In the genomic region with DNA sequence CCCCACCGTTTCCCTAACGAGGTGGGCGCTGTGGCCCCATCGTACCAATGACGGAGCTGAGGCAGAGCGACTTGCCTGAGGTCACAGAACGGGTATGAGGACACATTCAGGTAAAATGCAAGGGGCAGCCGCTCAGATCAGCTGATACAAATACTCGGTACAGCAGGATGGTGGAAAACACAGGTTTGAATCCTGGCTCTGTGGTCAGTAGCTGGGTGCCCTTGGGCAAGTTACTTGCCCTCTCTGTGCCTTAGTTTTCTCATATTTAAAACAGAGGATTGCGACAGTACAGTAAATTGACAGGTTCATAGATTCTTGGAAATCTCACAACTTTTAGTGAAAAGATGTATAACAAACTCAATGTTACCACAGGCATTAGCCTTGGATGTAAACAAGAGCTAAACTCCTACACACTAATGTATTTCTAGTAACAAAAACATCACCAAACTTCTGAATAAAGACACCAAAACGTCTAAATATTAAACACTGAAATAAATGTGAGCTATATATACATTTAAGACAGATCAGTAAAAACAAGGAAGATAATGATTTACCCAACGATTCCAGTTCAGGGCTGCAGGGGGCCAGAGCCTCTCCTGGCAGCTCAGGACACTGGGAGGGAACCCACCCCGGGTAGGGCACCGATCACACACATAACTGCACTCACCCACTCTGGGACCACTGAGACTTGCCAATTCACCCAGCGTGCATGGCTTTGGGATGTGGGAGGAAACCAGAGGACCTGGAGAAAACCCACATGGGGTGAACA, we compare ENCODE assay signal across 19 cellular contexts.
DNase-seq lines count a peak whose midpoint lies in the region; ATAC-seq, FAIRE-seq and TF ChIP-seq lines count a peak whose summit lies in the region.
"Had no signal": no experiment of that assay in that cellular context is flagged by ENCODE, and none has a peak within 500 bp of the region (broad histone marks: within the 10 kb centered on the region; RNA-seq: fewer than 3 reads in every experiment).

No MANE protein-coding gene starts in this region.

- no peaks in the 10 kb centered on the region for H3K9me3 Mint-ChIP-seq in astrocyte (ENCODE audit: unreplicated experiment)
- no peaks in the 10 kb centered on the region for H3K9me3 Mint-ChIP-seq in naive thymus-derived CD8-positive, alpha-beta T cell

- no peak overlapping the region for H2AFZ ChIP-seq in astrocyte (ENCODE audit: low read depth, low read length)

- peaks cover 8% of the 10 kb centered on the region for H3K36me3 Mint-ChIP-seq in astrocyte (ENCODE audit: low read depth, unreplicated experiment)
- peaks cover 0 to 33% (median 7%) of the 10 kb centered on the region in 3 donors for H3K36me3 Mint-ChIP-seq in naive thymus-derived CD8-positive, alpha-beta T cell

- CTCF ChIA-PET in A549 (lab: Yijun Ruan, JAX): interaction anchor here (0.6 to 2.0 kb wide), 4 partner anchors 10 to 255 kb away, joined by 3 to 5 read pairs (median 4); no protein-coding TSS in a partner anchor
- CTCF ChIA-PET in RWPE1 (lab: Yijun Ruan, JAX): no interaction called here

- no peaks in the 10 kb centered on the region for H3K4me1 ChIP-seq in A549
- no peaks in the 10 kb centered on the region for H3K4me1 ChIP-seq in astrocyte (ENCODE audit: insufficient read depth, low read length)
- H3K4me1 ChIP-seq: colonic mucosa, stomach had no signal

- TF ChIP-seq CTCF in A549 (IDR thresholded peaks at IDR 0.05) (no peak), GM12875 (IDR thresholded peaks at IDR 0.05; ENCODE audit: borderline replicate concordance, insufficient read depth, low read depth, low read length) (0 out of 2 replicates have a peak, but pooled peaks have one; percentile 5), astrocyte (IDR thresholded peaks at IDR 0.05; ENCODE audit: insufficient read depth, low read depth, low read length) (peak; percentile 9), foreskin fibroblast (IDR thresholded peaks at IDR 0.05; ENCODE audit: low read depth, low read length) (peak; percentile 21), RWPE1 (conservative IDR thresholded peaks at IDR 0.05; ENCODE audit: low read depth) (no peak)

- H3K27me3 ChIP-seq in astrocyte (ENCODE audit: insufficient read depth, low read length): no peaks in the 10 kb centered on the region
- H3K27me3 ChIP-seq: colonic mucosa, stomach had no signal

- H4K20me1 ChIP-seq in astrocyte (ENCODE audit: insufficient read depth, low read length): peaks cover 24% of the 10 kb centered on the region

- no peak for DNase-seq in A549 (ENCODE audit: low read depth in 1 of 2, low spot score in 1 of 2)
- DNase-seq in astrocyte (ENCODE audit: low read depth): no peak
- DNase-seq in foreskin fibroblast: no peak
- no peak for DNase-seq in NCI-H2171 (lab: John Stamatoyannopoulos, UW)
- no peak for DNase-seq in RWPE1 (ENCODE audit: low spot score)
- DNase-seq in naive thymus-derived CD8-positive, alpha-beta T cell: no peak
- DNase-seq: activated CD4-positive, alpha-beta T cell treated with anti-CD3 and anti-CD28 coated beads, Interleukin-2, amount 50 U/mL, for 48 hours; activated naive CD4-positive, alpha-beta T cell treated with Interleukin-2 at 50 U/mL for 16 hours; activated T-cell treated with anti-CD3 and anti-CD28 coated beads for 4 hours; anterior cingulate cortex; colonic mucosa; COR-L47; left colon; NCI-H1417 treated with DMSO at 0.1 percent for 48 hours; stomach had no signal

- TF ChIP-seq RAD21 in A549 (conservative IDR thresholded peaks at IDR 0.05 in 1 of 2, IDR thresholded peaks at IDR 0.05 in 1 of 2): no peak

- H3K27me3 Mint-ChIP-seq in astrocyte (ENCODE audit: low read depth, unreplicated experiment): peaks cover 4% of the 10 kb centered on the region
- no peaks in the 10 kb centered on the region for H3K27me3 Mint-ChIP-seq in naive thymus-derived CD8-positive, alpha-beta T cell

- H3K9me3 ChIP-seq in A549: no peaks in the 10 kb centered on the region
- H3K9me3 ChIP-seq in astrocyte (ENCODE audit: insufficient read depth, low read depth, low read length): no peaks in the 10 kb centered on the region
- H3K9me3 ChIP-seq: colonic mucosa, stomach had no signal

- no peaks in the 10 kb centered on the region for H3K36me3 ChIP-seq in astrocyte (ENCODE audit: insufficient read depth, low read length)
- H3K36me3 ChIP-seq: colonic mucosa had no signal

- H3K4me2 ChIP-seq in A549: no peak overlapping the region
- no peak overlapping the region for H3K4me2 ChIP-seq in astrocyte (ENCODE audit: low read length)

- H3K9ac ChIP-seq in astrocyte (ENCODE audit: low read length): no peak overlapping the region

- no peak overlapping the region for H3K27ac Mint-ChIP-seq in astrocyte (ENCODE audit: unreplicated experiment)
- H3K27ac Mint-ChIP-seq in naive thymus-derived CD8-positive, alpha-beta T cell: peak overlapping the region in 3 of 10 donors; percentile 29 to 51 (median 47)

- 74% methylated on average over 15 of the region's 15 CpGs for WGBS in A549 (ENCODE audit: missing lambda C conversion rate)

- H3K79me2 ChIP-seq in astrocyte (ENCODE audit: insufficient read depth, low read length): no peaks in the 10 kb centered on the region

- H3K4me1 Mint-ChIP-seq in astrocyte (ENCODE audit: low read depth, unreplicated experiment): no peaks in the 10 kb centered on the region
- peaks cover 3 to 32% (median 21%) of the 10 kb centered on the region in 4 donors for H3K4me1 Mint-ChIP-seq in naive thymus-derived CD8-positive, alpha-beta T cell

- no peak for TF ChIP-seq EP300 in A549 (IDR thresholded peaks at IDR 0.05)

- no peak for TF ChIP-seq POLR2A in A549 (IDR thresholded peaks at IDR 0.05; ENCODE audit: low read length)

- no peak overlapping the region for H3K4me3 Mint-ChIP-seq in astrocyte (ENCODE audit: unreplicated experiment)
- no peak overlapping the region for H3K4me3 Mint-ChIP-seq in naive thymus-derived CD8-positive, alpha-beta T cell

- POLR2A ChIA-PET in A549 (lab: Yijun Ruan, JAX): no interaction called here
- POLR2A ChIA-PET in RWPE1 (lab: Yijun Ruan, JAX; ENCODE audit: low non-redundant PET): no interaction called here
- POLR2A ChIA-PET in naive thymus-derived CD8-positive, alpha-beta T cell (lab: Charles Lee): no interaction called here

- ATAC-seq in A549: peak; percentile 60 to 74; a peak in 4 of 6 replicates
- ATAC-seq in GM18511 (IDR thresholded peaks at IDR 0.05; ENCODE audit: unreplicated experiment): no peak
- ATAC-seq in naive thymus-derived CD8-positive, alpha-beta T cell: no peak
- ATAC-seq: left colon had no signal

- H3K27ac ChIP-seq in A549 (no peak overlapping the region), astrocyte (ENCODE audit: low read depth, low read length) (no peak overlapping the region), RWPE1 (no peak overlapping the region)
- H3K27ac ChIP-seq: colonic mucosa, stomach had no signal

- H3K4me3 ChIP-seq in A549 (no peak overlapping the region), GM12875 (ENCODE audit: low read depth, low read length) (no peak overlapping the region), astrocyte (ENCODE audit: insufficient read depth, low read depth, low read length) (no peak overlapping the region), foreskin fibroblast (ENCODE audit: low read depth in 1 of 2, low read length in 2 of 2) (no peak overlapping the region)
- H3K4me3 ChIP-seq: colonic mucosa, stomach had no signal

- no peak for FAIRE-seq in A549 (lab: Jason Lieb, UNC)
- no peak for FAIRE-seq in astrocyte (lab: Jason Lieb, UNC)
- FAIRE-seq: endothelial cell of umbilical vein, G401.6 had no signal

TF ChIP-seq in A549, 52 proteins besides CTCF, POLR2A, EP300 and RAD21:
- no peak for TF ChIP-seq E2F6 (IDR thresholded peaks at IDR 0.05; ENCODE audit: borderline replicate concordance, low read depth)
- TF ChIP-seq, protein P1, sequence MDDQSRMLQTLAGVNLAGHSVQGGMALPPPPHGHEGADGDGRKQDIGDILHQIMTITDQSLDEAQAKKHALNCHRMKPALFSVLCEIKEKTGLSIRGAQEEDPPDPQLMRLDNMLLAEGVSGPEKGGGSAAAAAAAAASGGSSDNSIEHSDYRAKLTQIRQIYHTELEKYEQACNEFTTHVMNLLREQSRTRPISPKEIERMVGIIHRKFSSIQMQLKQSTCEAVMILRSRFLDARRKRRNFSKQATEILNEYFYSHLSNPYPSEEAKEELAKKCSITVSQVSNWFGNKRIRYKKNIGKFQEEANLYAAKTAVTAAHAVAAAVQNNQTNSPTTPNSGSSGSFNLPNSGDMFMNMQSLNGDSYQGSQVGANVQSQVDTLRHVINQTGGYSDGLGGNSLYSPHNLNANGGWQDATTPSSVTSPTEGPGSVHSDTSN (IDR thresholded peaks at IDR 0.05): no peak
- TF ChIP-seq NPAS2 (CRISPR knock-in tag; IDR thresholded peaks at IDR 0.05; ENCODE audit: borderline replicate concordance): no peak
- TF ChIP-seq PHF8 (IDR thresholded peaks at IDR 0.05; ENCODE audit: borderline replicate concordance, low read depth): no peak

Comparison
In these comparisons a context has a peak if more than half of its experiments do, and no peak if none do; other contexts are left out.
1. ATAC-seq: peak in A549 (2 of 2); none in GM18511 (single experiment) and naive thymus-derived CD8-positive, alpha-beta T cell (0 of 2).
2. CTCF ChIP-seq: peak in GM12875 (single experiment), astrocyte (single experiment) and foreskin fibroblast (single experiment); none in A549 (single experiment) and RWPE1 (single experiment).